ENCODE assay signal across 22 cellular contexts in the genomic region with DNA sequence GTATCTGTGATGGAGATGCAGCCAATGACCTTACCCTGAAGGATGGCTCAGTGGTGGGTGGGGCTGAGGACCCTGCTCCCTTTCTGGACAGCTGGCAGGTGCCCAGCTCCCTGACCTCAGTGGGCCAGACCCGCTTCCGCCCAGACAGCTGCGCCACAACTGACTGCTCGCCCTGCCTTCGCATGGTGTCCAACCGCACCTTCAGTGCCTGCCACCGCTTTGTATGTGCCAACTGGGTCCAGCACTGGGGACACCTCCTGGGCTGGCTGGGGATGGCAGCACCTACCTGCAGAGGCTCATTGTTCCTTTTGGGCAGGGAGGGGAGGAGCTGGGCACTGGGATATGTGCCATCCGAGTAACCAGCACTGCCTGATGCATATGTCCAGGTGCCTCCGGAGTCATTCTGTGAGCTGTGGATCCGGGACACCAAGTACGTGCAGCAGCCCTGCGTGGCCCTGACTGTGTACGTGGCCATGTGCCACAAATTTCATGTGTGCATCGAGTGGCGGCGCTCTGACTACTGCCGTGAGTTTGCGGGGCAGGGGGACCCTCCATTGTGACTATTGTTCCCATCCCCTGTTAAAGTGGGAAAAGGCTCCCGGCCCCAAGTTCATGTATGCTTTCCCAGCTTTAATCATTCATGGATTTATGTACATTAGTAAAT.
DNase-seq lines count a peak whose midpoint lies in the region; ATAC-seq and TF ChIP-seq lines count a peak whose summit lies in the region.
"Had no signal": no experiment of that assay in that cellular context is flagged by ENCODE, and none has a peak within 500 bp of the region (broad histone marks: within the 10 kb centered on the region; RNA-seq: fewer than 3 reads in every experiment).

No MANE protein-coding gene starts in this region.

- no peaks in the 10 kb centered on the region for H4K20me1 ChIP-seq in Karpas-422 (ENCODE audit: insufficient read depth, low read depth, low read length)

- no peak for TF ChIP-seq EP300 in esophagus muscularis mucosa (IDR thresholded peaks at IDR 0.05)

- ATAC-seq in HG03565 (IDR thresholded peaks at IDR 0.05; ENCODE audit: unreplicated experiment), result no peak
- no peak for ATAC-seq in HG03354 (IDR thresholded peaks at IDR 0.05; ENCODE audit: poor library complexity, severe bottlenecking, unreplicated experiment)
- ATAC-seq: K562 had no signal

- H3K79me2 ChIP-seq in Karpas-422 (ENCODE audit: low read length), result no peaks in the 10 kb centered on the region

- H3K4me3 ChIP-seq in Karpas-422 (ENCODE audit: low read length), result no peak overlapping the region
- no peak overlapping the region for H3K4me3 ChIP-seq in esophagus muscularis mucosa
- H3K4me3 ChIP-seq: GM23248, K562 had no signal

- WGBS in esophagus muscularis mucosa, result 88% methylated on average over 19 of the region's 19 CpGs

- H3K27me3 ChIP-seq in Karpas-422 (ENCODE audit: low read length), result no peaks in the 10 kb centered on the region
- peaks cover 0 to 7% (median 0%) of the 10 kb centered on the region in 4 donors for H3K27me3 ChIP-seq in esophagus muscularis mucosa

- H3K4me1 ChIP-seq in Karpas-422 (ENCODE audit: low read length) (no peaks in the 10 kb centered on the region), esophagus muscularis mucosa (no peaks in the 10 kb centered on the region)

- TF ChIP-seq CTCF in C4-2B (conservative IDR thresholded peaks at IDR 0.05) (peak; percentile 19; the same call in 1 of the 2 replicates), esophagus muscularis mucosa (IDR thresholded peaks at IDR 0.05) (no peak)

- TF ChIP-seq POLR2A in esophagus muscularis mucosa (IDR thresholded peaks at IDR 0.05; ENCODE audit: low read depth), result no peak

- no peaks in the 10 kb centered on the region for H3K9me2 ChIP-seq in Karpas-422 (replicated peaks; ENCODE audit: insufficient read depth, low read length)

- no peaks in the 10 kb centered on the region for H3K9me3 ChIP-seq in Karpas-422 (ENCODE audit: low read length)
- H3K9me3 ChIP-seq in esophagus muscularis mucosa, result no peaks in the 10 kb centered on the region

- no peak overlapping the region for H2AFZ ChIP-seq in Karpas-422 (ENCODE audit: low read length)
- H2AFZ ChIP-seq: GM23248 had no signal

- H3K36me3 ChIP-seq in Karpas-422 (ENCODE audit: insufficient read depth, low read length), result no peaks in the 10 kb centered on the region
- H3K36me3 ChIP-seq in esophagus muscularis mucosa, result no peaks in the 10 kb centered on the region

- H3K27ac ChIP-seq in C4-2B, result no peak overlapping the region
- H3K27ac ChIP-seq in Karpas-422 (ENCODE audit: low read length), result no peak overlapping the region
- no peak overlapping the region for H3K27ac ChIP-seq in esophagus muscularis mucosa (replicated peaks in 1 of 4)
- H3K27ac ChIP-seq: GM23248 had no signal

- no peak overlapping the region for H3K4me2 ChIP-seq in Karpas-422 (ENCODE audit: low read depth, low read length, poor library complexity, severe bottlenecking)

- H3K9ac ChIP-seq in Karpas-422 (ENCODE audit: low read length), result no peak overlapping the region
- H3K9ac ChIP-seq: GM23248 had no signal

- intact Hi-C loops in esophagus muscularis mucosa (cut with DNase I), result no loop called here

- peak; percentile 16 for DNase-seq in NCI-H146 (lab: John Stamatoyannopoulos, UW)
- no peak for DNase-seq in NCI-H146 treated with DMSO at 0.1 percent for 48 hours (lab: John Stamatoyannopoulos, UW; ENCODE audit: unreplicated experiment)
- peak; percentile 31 for DNase-seq in Karpas-422
- peak; percentile 88 for DNase-seq in esophagus muscularis mucosa (ENCODE audit: extremely low spot score)
- no peak for DNase-seq in T-helper 9 cell
- DNase-seq: AML-193; C1 segment of cervical spinal cord; Calu3; CD8-positive, alpha-beta memory T cell; GM23248; MM.1S; NCI-H1048; NCI-H1417 treated with DMSO at 0.1 percent for 48 hours; NCI-H2029; NCI-H2171; NCI-H446 treated with DMSO at 0.1 percent for 48 hours; NCI-H526 treated with DMSO at 0.1 percent for 48 hours; SIG-M5 had no signal

Comparison
In these comparisons a context has a peak if more than half of its experiments do, and no peak if none do; other contexts are left out.
1. DNase-seq: peak in NCI-H146 (single experiment), Karpas-422 (single experiment) and esophagus muscularis mucosa (single experiment); none in NCI-H146 treated with DMSO at 0.1 percent for 48 hours (single experiment) and T-helper 9 cell (single experiment).